ENCODE assay signal across 8 cellular contexts in the genomic region with DNA sequence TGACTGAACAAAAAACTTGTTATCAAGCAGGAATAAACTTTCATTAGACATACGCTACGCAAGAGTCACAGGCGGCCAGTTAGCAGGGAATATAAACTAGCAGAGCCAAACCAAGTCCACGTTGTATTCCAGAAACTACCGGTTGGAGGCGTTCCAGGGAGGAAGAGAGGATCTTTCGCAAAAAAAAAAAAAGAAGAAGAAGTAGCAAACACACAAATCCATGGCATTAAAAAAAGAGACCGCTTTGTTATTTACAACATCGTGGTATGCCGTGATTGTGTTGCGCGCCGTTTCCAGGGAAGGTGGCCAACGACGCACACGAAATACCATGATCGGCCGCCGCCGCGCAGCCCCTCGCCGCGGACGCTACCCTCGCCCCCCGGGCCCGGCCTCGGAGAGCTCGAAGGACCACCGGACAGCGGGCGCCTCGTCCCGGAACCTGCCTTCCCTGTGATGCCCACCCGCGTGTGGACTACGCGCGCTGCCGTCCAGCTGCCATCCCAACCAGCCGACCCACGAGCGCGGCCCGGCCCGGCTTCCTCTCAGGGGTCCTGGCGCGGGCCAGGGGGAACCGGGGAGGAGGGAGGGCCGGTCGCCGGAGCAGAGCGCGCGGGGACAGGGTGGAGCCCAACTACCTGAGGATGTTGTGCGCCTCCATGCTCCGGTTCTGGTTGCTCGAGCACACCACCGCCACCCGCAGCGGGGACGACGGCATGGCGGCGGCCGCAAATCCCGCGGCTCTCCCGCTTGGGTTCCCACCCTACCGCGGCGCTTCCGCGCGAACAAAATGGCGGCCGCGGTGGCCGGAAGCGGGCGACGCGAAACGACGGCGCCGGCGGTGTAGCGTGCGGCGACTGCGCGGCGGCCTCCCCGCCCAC. TPM values are rescaled to one million over a fixed set of nuclear protein-coding genes. Genes with fewer than 3 reads are reported as not detected.
A peak's percentile ranks its signal among the peaks of the same experiment; 100 is the strongest.
DNase-seq lines count a peak whose midpoint lies in the region; ATAC-seq and TF ChIP-seq lines count a peak whose summit lies in the region.

No MANE protein-coding gene starts in this region.

- H3K27ac ChIP-seq in PC-9, result peak overlapping the region; percentile 81
- H3K27ac ChIP-seq in osteoblast (ENCODE audit: low read depth, low read length), result peak overlapping the region; percentile 98
- H3K27ac ChIP-seq in upper lobe of left lung, result peak overlapping the region; percentile 94 to 100 (median 100)

- peak overlapping the region; percentile 96 for H3K4me3 ChIP-seq in PC-9
- H3K4me3 ChIP-seq in osteoblast (ENCODE audit: insufficient read depth, low read length), result peak overlapping the region; percentile 96
- peak overlapping the region; percentile 67 to 94 (median 85) for H3K4me3 ChIP-seq in upper lobe of left lung

- peaks cover 20% of the 10 kb centered on the region for H3K27me3 Mint-ChIP-seq in activated naive CD4-positive, alpha-beta T cell treated with anti-CD3 and anti-CD28 coated beads, Interleukin-2, amount 10 ng/mL, durations not matched to agents 7 days and 5 days

- TF ChIP-seq CTCF in PC-9 (conservative IDR thresholded peaks at IDR 0.05), result peak; percentile 54; the same call in 1 of the 2 replicates
- TF ChIP-seq CTCF in osteoblast (IDR thresholded peaks at IDR 0.05; ENCODE audit: extremely low read depth, low read depth, low read length), result peak; percentile 13
- TF ChIP-seq CTCF in upper lobe of left lung (IDR thresholded peaks at IDR 0.05), result peak in 1 of 6 experiments; percentile 45

- BruUV-seq in PC-9 (replicated peaks; lab: Mats Ljungman, UMichigan), result no TSS peak

- POLR2A ChIA-PET in PC-9 (lab: Charles Lee; ENCODE audit: unreplicated experiment), result no interaction called here

- WGBS in upper lobe of left lung, 2 donors, result 0% methylated on average over 17 to 70 of the region's 96 CpGs

- H3K27me3 ChIP-seq in PC-9 (ENCODE audit: insufficient read depth, low read depth), result peaks cover 12% of the 10 kb centered on the region
- no peaks in the 10 kb centered on the region for H3K27me3 ChIP-seq in osteoblast (ENCODE audit: insufficient read depth, low read length)
- no peaks in the 10 kb centered on the region for H3K27me3 ChIP-seq in upper lobe of left lung

- ATAC-seq in GM21367 (IDR thresholded peaks at IDR 0.05; ENCODE audit: unreplicated experiment) (peak; percentile 50), upper lobe of left lung (ENCODE audit: low FRiP score in 2 of 2) (peak; percentile 76 to 89)

- no peaks in the 10 kb centered on the region for H3K9me2 ChIP-seq in PC-9 (ENCODE audit: insufficient read depth)

- H2AFZ ChIP-seq in PC-9 (peak overlapping the region; percentile 82), osteoblast (ENCODE audit: low read length) (peak overlapping the region; percentile 82)

- peaks cover 57% of the 10 kb centered on the region for H3K79me2 ChIP-seq in PC-9 (ENCODE audit: low read depth)
- peaks cover 54% of the 10 kb centered on the region for H3K79me2 ChIP-seq in osteoblast (ENCODE audit: insufficient read depth, low read length)

- H3F3A ChIP-seq in PC-9 (ENCODE audit: insufficient read depth, low read depth), result peaks cover 32% of the 10 kb centered on the region

- H3K36me3 Mint-ChIP-seq in activated naive CD4-positive, alpha-beta T cell treated with anti-CD3 and anti-CD28 coated beads, Interleukin-2, amount 10 ng/mL, durations not matched to agents 7 days and 5 days, result peaks cover 17% of the 10 kb centered on the region

- H3K4me1 ChIP-seq in PC-9 (replicated peaks; ENCODE audit: insufficient read depth) (peaks cover 14% of the 10 kb centered on the region), osteoblast (ENCODE audit: insufficient read depth, low read length) (peaks cover 16% of the 10 kb centered on the region), upper lobe of left lung (peaks cover 27 to 54% (median 38%) of the 10 kb centered on the region in 4 donors)

- H3K4me2 ChIP-seq in PC-9, result peak overlapping the region; percentile 100
- H3K4me2 ChIP-seq in osteoblast (ENCODE audit: insufficient read depth, low read length), result peak overlapping the region; percentile 85

- TF ChIP-seq POLR2A in upper lobe of left lung (IDR thresholded peaks at IDR 0.05), result no peak

- no peaks in the 10 kb centered on the region for H3K9me3 ChIP-seq in PC-9 (ENCODE audit: insufficient read depth, low read depth)
- H3K9me3 ChIP-seq in osteoblast (ENCODE audit: low read depth, low read length), result no peaks in the 10 kb centered on the region
- H3K9me3 ChIP-seq in upper lobe of left lung, result no peaks in the 10 kb centered on the region

- H3K9me3 Mint-ChIP-seq in activated naive CD4-positive, alpha-beta T cell treated with anti-CD3 and anti-CD28 coated beads, Interleukin-2, amount 10 ng/mL, durations not matched to agents 7 days and 5 days, result no peaks in the 10 kb centered on the region

- H4K20me1 ChIP-seq in PC-9 (ENCODE audit: insufficient read depth), result peaks cover 42% of the 10 kb centered on the region
- H4K20me1 ChIP-seq in osteoblast (ENCODE audit: insufficient read depth, low read length), result peaks cover 20% of the 10 kb centered on the region

- CTCF ChIA-PET in PC-9 (lab: Charles Lee), result no interaction called here
- CTCF ChIA-PET in activated naive CD4-positive, alpha-beta T cell treated with anti-CD3 and anti-CD28 coated beads, Interleukin-2, amount 10 ng/mL, durations not matched to agents 7 days and 5 days (lab: Charles Lee), result no interaction called here

- DNase-seq in DMS53 (lab: John Stamatoyannopoulos, UW) (peak; percentile 92), HPDE6-E6E7 (ENCODE audit: extremely low spot score) (peak; percentile 61), PC-9 (peak in 1 of 2 experiments; percentile 45), glomerular visceral epithelial cell (ENCODE audit: extremely low spot score) (peak; percentile 67), osteoblast (ENCODE audit: insufficient read length, low spot score, missing footprints) (peak; percentile 98), upper lobe of left lung (peak in 1 of 2 donors; percentile 45)
- peak; percentile 79 for DNase-seq in activated naive CD4-positive, alpha-beta T cell treated with anti-CD3 and anti-CD28 coated beads, Interleukin-2, amount 10 ng/mL, durations not matched to agents 7 days and 5 days

- H3K36me3 ChIP-seq in PC-9 (ENCODE audit: low read depth) (peaks cover 8% of the 10 kb centered on the region; the same call in 1 of the 2 replicates), osteoblast (ENCODE audit: insufficient read depth, low read length) (peaks cover 19% of the 10 kb centered on the region), upper lobe of left lung (peaks cover 0 to 15% (median 4%) of the 10 kb centered on the region in 4 donors)

- TF ChIP-seq EP300 in upper lobe of left lung (IDR thresholded peaks at IDR 0.05), result no peak

- H3K27ac Mint-ChIP-seq in activated naive CD4-positive, alpha-beta T cell treated with anti-CD3 and anti-CD28 coated beads, Interleukin-2, amount 10 ng/mL, durations not matched to agents 7 days and 5 days, result peak overlapping the region; percentile 100

- peak overlapping the region; percentile 99 for H3K4me3 Mint-ChIP-seq in activated naive CD4-positive, alpha-beta T cell treated with anti-CD3 and anti-CD28 coated beads, Interleukin-2, amount 10 ng/mL, durations not matched to agents 7 days and 5 days

- intact Hi-C loops in PC-9 (cut with micrococcal nuclease; ENCODE audit: unreplicated experiment), result loop anchor here (5.0 kb wide), 1 partner anchor 83 kb away; a partner anchor contains a TSS

- H3K4me1 Mint-ChIP-seq in activated naive CD4-positive, alpha-beta T cell treated with anti-CD3 and anti-CD28 coated beads, Interleukin-2, amount 10 ng/mL, durations not matched to agents 7 days and 5 days, result peaks cover 42% of the 10 kb centered on the region

RNA-seq across cellular contexts. Expression of a gene that starts 0.6 kb away (rescaled TPM):
- 139 and 145 TPM in 2 replicates for total RNA-seq in PC-9 (2021)
- total RNA-seq in osteoblast, result 67.2 and 73.1 TPM in 2 replicates
- total RNA-seq in upper lobe of left lung, result 100 to 1,000 TPM; 122 to 174 (median 146) TPM

RNA-seq across cellular contexts. Expression of a gene that starts 25.9 kb away (rescaled TPM):
- 5.4 and 7.8 TPM in 2 replicates for total RNA-seq in PC-9 (2021)
- total RNA-seq in osteoblast, result 2.1 and 2.5 TPM in 2 replicates
- 10 to 100 TPM in 4 of 6 donors, 1 to 10 TPM in 2; 8.7 to 21.0 (median 12.4) TPM for total RNA-seq in upper lobe of left lung

RNA-seq across cellular contexts. Expression of a gene that starts 33.7 kb away (rescaled TPM):
- total RNA-seq in PC-9 (2021) (4.4 and 8.3 TPM in 2 replicates), osteoblast (1.8 and 2.7 TPM in 2 replicates), upper lobe of left lung (1 to 10 TPM in 5 of 6 donors, not detected in 1; 1.8 to 3.6 (median 3.1) TPM)

RNA-seq across cellular contexts. Expression of a gene that starts 41.2 kb away (rescaled TPM):
- total RNA-seq in PC-9 (2021), result 75.0 and 92.8 TPM in 2 replicates
- 74.0 and 80.7 TPM in 2 replicates for total RNA-seq in osteoblast
- 100 to 1,000 TPM in 3 of 6 donors, 10 to 100 TPM in 3; 52.7 to 284 (median 84.7) TPM for total RNA-seq in upper lobe of left lung

RNA-seq across cellular contexts. Expression of a gene that starts 57.9 kb away (rescaled TPM):
- 4.6 and 4.9 TPM in 2 replicates for total RNA-seq in PC-9 (2021)
- 0.59 and 1.1 TPM in 2 replicates for total RNA-seq in osteoblast
- 10 to 100 TPM in 5 of 6 donors, not detected in 1; 13.6 to 79.3 (median 33.0) TPM for total RNA-seq in upper lobe of left lung
